1 cellular context compared by ENCODE assay signal in genomic region chr3:20100106-20100605, GRCh38.
TF ChIP-seq lines count a peak whose summit lies in the region.

No MANE protein-coding gene starts in this region.

TF ChIP-seq in K562, 482 proteins besides CTCF, POLR2A, EP300 and RAD21 (continued from another document):
- TF ChIP-seq BCLAF1 (IDR thresholded peaks at IDR 0.05; ENCODE audit: borderline replicate concordance in 1 of 2, control insufficient read depth in 1 of 2, low read depth in 2 of 2, low read length in 1 of 2) = no peak
- TF ChIP-seq HBP1 (CRISPR knock-in tag; IDR thresholded peaks at IDR 0.05) = no peak
- no peak for TF ChIP-seq HSF4 (CRISPR knock-in tag; IDR thresholded peaks at IDR 0.05; ENCODE audit: borderline replicate concordance)
- TF ChIP-seq PHF20 (IDR thresholded peaks at IDR 0.05; ENCODE audit: partially characterized antibody) = no peak
- no peak for TF ChIP-seq BRF1 (IDR thresholded peaks at IDR 0.05; ENCODE audit: borderline replicate concordance, extremely low read depth, insufficient read length)
- TF ChIP-seq TEAD1 (CRISPR knock-in tag; IDR thresholded peaks at IDR 0.05) = no peak
- TF ChIP-seq NFIC (IDR thresholded peaks at IDR 0.05) = no peak
- TF ChIP-seq SREBF1 (IDR thresholded peaks at IDR 0.05; ENCODE audit: borderline replicate concordance, low read depth, low read length) = no peak
- TF ChIP-seq DMBX1 (CRISPR knock-in tag; IDR thresholded peaks at IDR 0.05; ENCODE audit: borderline replicate concordance) = no peak
- TF ChIP-seq DIDO1 (tag; IDR thresholded peaks at IDR 0.05; ENCODE audit: low read depth) = no peak
- TF ChIP-seq RFX5 (IDR thresholded peaks at IDR 0.05; ENCODE audit: low read depth, low read length) = no peak
- TF ChIP-seq ZNF77 (CRISPR knock-in tag; IDR thresholded peaks at IDR 0.05) = no peak
